ENCODE assay signal across 25 cellular contexts in genomic region chr9:129359871-129360536, GRCh38.
DNase-seq lines count a peak whose midpoint lies in the region; ATAC-seq, FAIRE-seq and TF ChIP-seq lines count a peak whose summit lies in the region.
"Had no signal": no experiment of that assay in that cellular context is flagged by ENCODE, and none has a peak within 500 bp of the region (broad histone marks: within the 10 kb centered on the region; RNA-seq: fewer than 3 reads in every experiment).

No MANE protein-coding gene starts in this region.

- H3K4ac ChIP-seq in IMR-90 (ENCODE audit: low read depth, low read length), result no peak overlapping the region

- H3K9me3 ChIP-seq in A549, result peaks cover 13% of the 10 kb centered on the region
- H3K9me3 ChIP-seq in IMR-90 (ENCODE audit: control insufficient read depth, insufficient read depth, low read length), result peaks cover 7% of the 10 kb centered on the region
- peaks cover 0 to 11% of the 10 kb centered on the region in 2 donors for H3K9me3 ChIP-seq in kidney (ENCODE audit: control insufficient read depth in 1 of 2, low read length in 2 of 2)
- H3K9me3 ChIP-seq in A673 (ENCODE audit: low read depth, low read length, poor library complexity, severe bottlenecking), result peaks cover 5% of the 10 kb centered on the region
- H3K9me3 ChIP-seq: MG63 had no signal

- H3K23ac ChIP-seq in IMR-90 (ENCODE audit: low read depth, low read length), result no peak overlapping the region

- dilution Hi-C loops in IMR-90 (cut with HindIII; ENCODE audit: low sequenced_read_pairs, unreplicated experiment), result no loop called here

- no peak overlapping the region for H2BK5ac ChIP-seq in IMR-90 (ENCODE audit: low read depth, low read length, poor library complexity, severe bottlenecking)

- H3K36me3 ChIP-seq in IMR-90 (ENCODE audit: control insufficient read depth, insufficient read depth, low read length), result no peaks in the 10 kb centered on the region
- H3K36me3 ChIP-seq in kidney (ENCODE audit: control insufficient read depth in 1 of 2, insufficient read depth in 2 of 2, low read length in 2 of 2), result no peaks in the 10 kb centered on the region
- no peaks in the 10 kb centered on the region for H3K36me3 ChIP-seq in A673 (ENCODE audit: insufficient read depth, low read length, poor library complexity, severe bottlenecking)
- H3K36me3 ChIP-seq: MG63 had no signal

- TF ChIP-seq CTCF in A549 (IDR thresholded peaks at IDR 0.05), result no peak
- TF ChIP-seq CTCF in IMR-90 (conservative IDR thresholded peaks at IDR 0.05; ENCODE audit: low read depth, low read length), result no peak
- no peak for TF ChIP-seq CTCF in kidney (IDR thresholded peaks at IDR 0.05; ENCODE audit: borderline replicate concordance, extremely low read depth, insufficient read depth)
- TF ChIP-seq CTCF in A673 (conservative IDR thresholded peaks at IDR 0.05; ENCODE audit: low read depth, low read length), result no peak

- H2AK9ac ChIP-seq in IMR-90 (replicated peaks; ENCODE audit: low read depth, low read length, poor library complexity), result peak overlapping the region; percentile 28

- no peak for TF ChIP-seq POLR2A in A549 (IDR thresholded peaks at IDR 0.05; ENCODE audit: low read length)
- TF ChIP-seq POLR2A in IMR-90 (IDR thresholded peaks at IDR 0.05; ENCODE audit: low read depth, low read length), result no peak

- H3K4me3 ChIP-seq in A549, result no peak overlapping the region
- H3K4me3 ChIP-seq in IMR-90 (ENCODE audit: insufficient read depth, low read depth, low read length), result no peak overlapping the region
- no peak overlapping the region for H3K4me3 ChIP-seq in kidney (ENCODE audit: low read length in 2 of 2)
- no peak overlapping the region for H3K4me3 ChIP-seq in A673 (ENCODE audit: low read depth, low read length, poor library complexity, severe bottlenecking)
- H3K4me3 ChIP-seq: BLaER1, MG63 had no signal

- intact Hi-C loops in IMR-90 (cut with micrococcal nuclease) (no loop called here), kidney (cut with DNase I) (no loop called here), A673 (cut with micrococcal nuclease; ENCODE audit: unreplicated experiment) (no loop called here)

- peaks cover 3% of the 10 kb centered on the region; the same call in 1 of the 2 replicates for H3K9me1 ChIP-seq in IMR-90 (ENCODE audit: insufficient read depth, low read length)

- H3K27ac ChIP-seq in A549 (peak overlapping the region; percentile 32 to 78; a peak in 4 of 6 replicates), IMR-90 (ENCODE audit: insufficient read depth, low read length) (no peak overlapping the region), kidney (ENCODE audit: low read depth in 2 of 2, low read length in 2 of 2) (no peak overlapping the region), A673 (ENCODE audit: low read depth, low read length, poor library complexity, severe bottlenecking) (no peak overlapping the region)
- H3K27ac ChIP-seq: BLaER1 had no signal

- H3K56ac ChIP-seq in IMR-90 (ENCODE audit: extremely low read depth, insufficient read depth, low read length), result no peak overlapping the region

- no peak for TF ChIP-seq RAD21 in A549 (conservative IDR thresholded peaks at IDR 0.05 in 1 of 2, IDR thresholded peaks at IDR 0.05 in 1 of 2)
- no peak for TF ChIP-seq RAD21 in IMR-90 (IDR thresholded peaks at IDR 0.05; ENCODE audit: low read length)

- no peak for TF ChIP-seq EP300 in A549 (IDR thresholded peaks at IDR 0.05)

- no peak overlapping the region for H2AK5ac ChIP-seq in IMR-90 (ENCODE audit: low read depth, low read length)

- no peak overlapping the region for H2BK20ac ChIP-seq in IMR-90 (ENCODE audit: low read depth, low read length)

- H4K8ac ChIP-seq in IMR-90 (ENCODE audit: low read depth in 2 of 2, low read length in 2 of 2), result no peak overlapping the region

- H3K4me1 ChIP-seq in A549 (peaks cover 18% of the 10 kb centered on the region), IMR-90 (ENCODE audit: control insufficient read depth, insufficient read depth, low read length) (no peaks in the 10 kb centered on the region), kidney (ENCODE audit: control insufficient read depth in 1 of 2, insufficient read depth in 1 of 2, low read depth in 1 of 2, low read length in 2 of 2) (peaks cover 2 to 5% of the 10 kb centered on the region in 2 donors), A673 (ENCODE audit: insufficient read depth, low read length, poor library complexity, severe bottlenecking) (peaks cover 5% of the 10 kb centered on the region)

- peak; percentile 13 for DNase-seq in NCI-H1694 treated with DMSO at 0.1 percent for 48 hours (lab: John Stamatoyannopoulos, UW)
- DNase-seq in NCI-H1694 (lab: John Stamatoyannopoulos, UW), result no peak
- no peak for DNase-seq in A549 (ENCODE audit: low read depth in 1 of 2, low spot score in 1 of 2)
- DNase-seq in IMR-90, result no peak
- peak; percentile 49 for DNase-seq in kidney
- DNase-seq in OCI-M2 (lab: John Stamatoyannopoulos, UW; ENCODE audit: unreplicated experiment), result no peak
- no peak for DNase-seq in NCI-H2171 treated with DMSO at 0.1 percent for 48 hours (lab: John Stamatoyannopoulos, UW)
- no peak for DNase-seq in A673 (ENCODE audit: low spot score)
- DNase-seq: CD4-positive, alpha-beta memory T cell; DMS153; GOT3; HFFc6; Kasumi-1; MG63; NCI-H1092 treated with DMSO at 0.1 percent for 48 hours; NCI-H146; NCI-H2081 treated with DMSO at 0.1 percent for 48 hours; NCI-H226; NCI-H526 treated with DMSO at 0.1 percent for 48 hours; NK-92 treated with Interleukin-12 subunit alpha and Interleukin-12 subunit beta, amount 100 ng/mL, for 24 hours; SHP77 treated with DMSO at 0.1 percent for 48 hours had no signal

- no peak overlapping the region for H3K4me2 ChIP-seq in A549
- no peak overlapping the region for H3K4me2 ChIP-seq in IMR-90 (ENCODE audit: low read depth, low read length)

- H4K20me1 ChIP-seq in IMR-90 (ENCODE audit: insufficient read depth, low read length), result no peaks in the 10 kb centered on the region
- H4K20me1 ChIP-seq: BLaER1 had no signal

- H4K5ac ChIP-seq in IMR-90 (ENCODE audit: low read depth, low read length), result no peak overlapping the region

- FAIRE-seq in A549 (lab: Jason Lieb, UNC) (no peak), kidney (lab: Jason Lieb, UNC) (no peak)
- FAIRE-seq: A204.1, GM12892, GM18507 had no signal

- in situ Hi-C loops in IMR-90 (cut with MboI; ENCODE audit: low sequenced_read_pairs), result no loop called here

- ATAC-seq in A549, result no peak; a peak in 1 of 6 replicates
- no peak for ATAC-seq in IMR-90 (ENCODE audit: low read depth)

- H2AFZ ChIP-seq in IMR-90 (replicated peaks; ENCODE audit: low read length, poor library complexity), result peak overlapping the region; percentile 23

- no peak overlapping the region for H2BK15ac ChIP-seq in IMR-90 (ENCODE audit: low read depth, low read length)

- no peaks in the 10 kb centered on the region for H3K79me1 ChIP-seq in IMR-90 (ENCODE audit: low read depth in 1 of 2, low read length in 2 of 2)

- H3K9ac ChIP-seq in IMR-90 (ENCODE audit: low read depth, low read length) (no peak overlapping the region), kidney (ENCODE audit: low read length in 2 of 2) (no peak overlapping the region)
- H3K9ac ChIP-seq: BLaER1 had no signal

- no peak overlapping the region for H4K91ac ChIP-seq in IMR-90 (ENCODE audit: insufficient read depth, low read depth, low read length)

- CTCF ChIA-PET in A549 (lab: Yijun Ruan, JAX) (interaction anchor here (1.3 to 2.1 kb wide), 2 partner anchors 177 to 186 kb away, joined by 4 to 6 read pairs; no protein-coding TSS in a partner anchor), IMR-90 (lab: Yijun Ruan, JAX) (no interaction called here), A673 (lab: Charles Lee) (interaction anchor here (0.6 kb wide), 1 partner anchor 22 kb away, joined by 11 read pairs; no protein-coding TSS in a partner anchor)

- no peak overlapping the region for H2BK120ac ChIP-seq in IMR-90 (ENCODE audit: low read depth, low read length)

- no peak overlapping the region for H3K18ac ChIP-seq in IMR-90 (ENCODE audit: low read depth, low read length)

- H3K27me3 ChIP-seq in IMR-90 (ENCODE audit: control insufficient read depth, insufficient read depth, low read length) (no peaks in the 10 kb centered on the region), A673 (replicated peaks; ENCODE audit: insufficient read depth, low read depth, low read length, poor library complexity) (no peaks in the 10 kb centered on the region)
- H3K27me3 ChIP-seq: BLaER1, MG63 had no signal

- POLR2A ChIA-PET in A549 (lab: Yijun Ruan, JAX) (no interaction called here), IMR-90 (lab: Charles Lee; ENCODE audit: unreplicated experiment) (no interaction called here), A673 (lab: Charles Lee; ENCODE audit: low non-redundant PET) (no interaction called here)

- no TSS peak for BruUV-seq in IMR-90 (replicated peaks; lab: Mats Ljungman, UMichigan)
- BruUV-seq in A673 (replicated peaks; lab: Mats Ljungman, UMichigan), result no TSS peak

- no peak overlapping the region for H3K14ac ChIP-seq in IMR-90 (replicated peaks; ENCODE audit: low read depth, low read length)

- 75% methylated on average over 7 of the region's 12 CpGs for WGBS in A549 (ENCODE audit: missing lambda C conversion rate)
- WGBS in IMR-90 (ENCODE audit: extremely low coverage in 2 of 2, insufficient read length in 1 of 2), 2 experiments, result 60% methylated on average over 1 of the region's 12 CpGs; no CpG with 5 or more reads in 1 of the 2 experiments

TF ChIP-seq in A549, 52 proteins besides CTCF, POLR2A, EP300 and RAD21 (continues in another document):
- TF ChIP-seq NR3C1 (IDR thresholded peaks at IDR 0.05) (no peak), ESRRA (IDR thresholded peaks at IDR 0.05; ENCODE audit: borderline replicate concordance, low read length) (no peak), HOXB13 (CRISPR knock-in tag; IDR thresholded peaks at IDR 0.05; ENCODE audit: low read depth) (no peak), EHMT2 (IDR thresholded peaks at IDR 0.05; ENCODE audit: low read depth) (no peak), RARB (CRISPR knock-in tag; IDR thresholded peaks at IDR 0.05) (no peak)

TF ChIP-seq in IMR-90, 13 proteins besides CTCF, POLR2A, EP300 and RAD21 (continues in another document):
- TF ChIP-seq MAFK (IDR thresholded peaks at IDR 0.05; ENCODE audit: low read depth, low read length) (no peak), BHLHE40 (IDR thresholded peaks at IDR 0.05; ENCODE audit: low read depth, low read length) (no peak), SMC3 (IDR thresholded peaks at IDR 0.05; ENCODE audit: low read depth, low read length) (no peak), MXI1 (IDR thresholded peaks at IDR 0.05; ENCODE audit: borderline replicate concordance, low read depth, low read length) (no peak), USF2 (IDR thresholded peaks at IDR 0.05; ENCODE audit: low read depth, low read length) (no peak)

Comparison
In these comparisons a context has a peak if more than half of its experiments do, and no peak if none do; other contexts are left out.
1. DNase-seq: peak in NCI-H1694 treated with DMSO at 0.1 percent for 48 hours (single experiment) and kidney (single experiment); none in NCI-H1694 (single experiment), A549 (0 of 2), IMR-90 (single experiment), OCI-M2 (single experiment), NCI-H2171 treated with DMSO at 0.1 percent for 48 hours (single experiment) and A673 (single experiment).
2. H3K27ac ChIP-seq: peak in A549 (2 of 2); none in IMR-90 (single experiment), kidney (0 of 2) and A673 (single experiment).